Comparison of ENCODE assay signal across 1 cellular context in genomic region chr20:16944753-16945152, GRCh38.
TF ChIP-seq lines count a peak whose summit lies in the region.

No MANE protein-coding gene starts in this region.

TF ChIP-seq in H1, 55 proteins besides CTCF, POLR2A, EP300 and RAD21 (continued from another document):
- TF ChIP-seq CHD7 (IDR thresholded peaks at IDR 0.05; ENCODE audit: insufficient replicate concordance, low read length) (no peak), BRCA1 (IDR thresholded peaks at IDR 0.05; ENCODE audit: low read depth, low read length) (no peak), SIRT6 (IDR thresholded peaks at IDR 0.05; ENCODE audit: low read length) (no peak), RXRA (IDR thresholded peaks at IDR 0.05; ENCODE audit: insufficient read depth, low read depth, low read length) (no peak), EGR1 (IDR thresholded peaks at IDR 0.05; ENCODE audit: borderline replicate concordance, low read depth, low read length) (no peak), POLR2AphosphoS5 (IDR thresholded peaks at IDR 0.05; ENCODE audit: low read depth, low read length) (no peak), ATF3 (IDR thresholded peaks at IDR 0.05; ENCODE audit: insufficient read depth, low read depth, low read length) (no peak), ZNF274 (IDR thresholded peaks at IDR 0.05; ENCODE audit: borderline replicate concordance, extremely low read depth, low read length) (no peak), TEAD4 (IDR thresholded peaks at IDR 0.05; ENCODE audit: low read depth, low read length) (no peak), SUZ12 (IDR thresholded peaks at IDR 0.05; ENCODE audit: low read length) (no peak), JUN (IDR thresholded peaks at IDR 0.05; ENCODE audit: low read depth, low read length) (no peak), NANOG (IDR thresholded peaks at IDR 0.05; ENCODE audit: insufficient read depth, low read depth, low read length, poor library complexity, severe bottlenecking) (no peak)
